8 cellular contexts compared by ENCODE assay signal in genomic region chr22:19121631-19122142, GRCh38. TPM values are rescaled to one million over a fixed set of nuclear protein-coding genes. Genes with fewer than 3 reads are reported as not detected.
A peak's percentile ranks its signal among the peaks of the same experiment; 100 is the strongest.
DNase-seq lines count a peak whose midpoint lies in the region; FAIRE-seq and TF ChIP-seq lines count a peak whose summit lies in the region.

No MANE protein-coding gene starts in this region.

- H3K9me2 ChIP-seq in GM23248 (ENCODE audit: insufficient read depth) (no peaks in the 10 kb centered on the region), Karpas-422 (replicated peaks; ENCODE audit: insufficient read depth, low read length) (no peaks in the 10 kb centered on the region)

- FAIRE-seq in GM12892 (lab: Jason Lieb, UNC) = no peak

- H3K27ac ChIP-seq in GM23248 (peak overlapping the region; percentile 67), Karpas-422 (ENCODE audit: low read length) (peak overlapping the region; percentile 78), substantia nigra (ENCODE audit: low read depth, low read length, poor library complexity, severe bottlenecking) (peak overlapping the region; percentile 82)

- no peaks in the 10 kb centered on the region for H3K36me3 ChIP-seq in GM23248 (ENCODE audit: low read depth)
- H3K36me3 ChIP-seq in Karpas-422 (ENCODE audit: insufficient read depth, low read length) = no peaks in the 10 kb centered on the region

- no peaks in the 10 kb centered on the region for H3K27me3 Mint-ChIP-seq in activated CD4-positive, alpha-beta T cell treated with anti-CD3 and anti-CD28 coated beads, Interleukin-2, amount 10 ng/mL, durations not matched to agents 7 days and 5 days
- peaks cover 8% of the 10 kb centered on the region for H3K27me3 Mint-ChIP-seq in endothelial cell (ENCODE audit: unreplicated experiment)

- in situ Hi-C loops in G401 (cut with HindIII; ENCODE audit: low sequenced_read_pairs) = no loop called here
- in situ Hi-C loops in GM23248 (cut with MboI) = no loop called here

- peaks cover 52% of the 10 kb centered on the region for H3K4me1 Mint-ChIP-seq in activated CD4-positive, alpha-beta T cell treated with anti-CD3 and anti-CD28 coated beads, Interleukin-2, amount 10 ng/mL, durations not matched to agents 7 days and 5 days
- H3K4me1 Mint-ChIP-seq in endothelial cell (ENCODE audit: unreplicated experiment) = peaks cover 19% of the 10 kb centered on the region

- peaks cover 3% of the 10 kb centered on the region for H3K36me3 Mint-ChIP-seq in activated CD4-positive, alpha-beta T cell treated with anti-CD3 and anti-CD28 coated beads, Interleukin-2, amount 10 ng/mL, durations not matched to agents 7 days and 5 days (ENCODE audit: low read depth)
- no peaks in the 10 kb centered on the region for H3K36me3 Mint-ChIP-seq in endothelial cell (ENCODE audit: low read depth, unreplicated experiment)

- H3K27me3 ChIP-seq in GM23248 (replicated peaks; ENCODE audit: insufficient read depth) (no peaks in the 10 kb centered on the region), Karpas-422 (ENCODE audit: low read length) (no peaks in the 10 kb centered on the region)

- CTCF ChIA-PET in activated CD4-positive, alpha-beta T cell treated with anti-CD3 and anti-CD28 coated beads, Interleukin-2, amount 10 ng/mL, durations not matched to agents 7 days and 5 days (lab: Charles Lee) = interaction anchor here (0.7 to 1.4 kb wide), 2 partner anchors 10 to 24 kb away, joined by 4 to 6 read pairs; no protein-coding TSS in a partner anchor

- TF ChIP-seq POLR2A in GM12892 (IDR thresholded peaks at IDR 0.05; ENCODE audit: low read depth, low read length) = no peak

- H3K4me3 Mint-ChIP-seq in activated CD4-positive, alpha-beta T cell treated with anti-CD3 and anti-CD28 coated beads, Interleukin-2, amount 10 ng/mL, durations not matched to agents 7 days and 5 days = peak overlapping the region; percentile 85
- H3K4me3 Mint-ChIP-seq in endothelial cell (ENCODE audit: unreplicated experiment) = peak overlapping the region; percentile 91

- peak overlapping the region; percentile 86 for H3K27ac Mint-ChIP-seq in activated CD4-positive, alpha-beta T cell treated with anti-CD3 and anti-CD28 coated beads, Interleukin-2, amount 10 ng/mL, durations not matched to agents 7 days and 5 days
- peak overlapping the region; percentile 85 for H3K27ac Mint-ChIP-seq in endothelial cell (ENCODE audit: unreplicated experiment)

- no peaks in the 10 kb centered on the region for H3K9me3 Mint-ChIP-seq in activated CD4-positive, alpha-beta T cell treated with anti-CD3 and anti-CD28 coated beads, Interleukin-2, amount 10 ng/mL, durations not matched to agents 7 days and 5 days
- H3K9me3 Mint-ChIP-seq in endothelial cell (ENCODE audit: unreplicated experiment) = no peaks in the 10 kb centered on the region

- H3K9me3 ChIP-seq in GM23248 (ENCODE audit: low read depth) (no peaks in the 10 kb centered on the region), Karpas-422 (ENCODE audit: low read length) (no peaks in the 10 kb centered on the region)

- H3K4me2 ChIP-seq in GM23248 (ENCODE audit: unreplicated experiment) (peak overlapping the region; percentile 95), Karpas-422 (ENCODE audit: low read depth, low read length, poor library complexity, severe bottlenecking) (peak overlapping the region; percentile 89)

- no peaks in the 10 kb centered on the region for H3F3A ChIP-seq in GM23248 (ENCODE audit: insufficient read depth)

- H3K79me2 ChIP-seq in GM23248 (ENCODE audit: insufficient read depth) (peaks cover 50% of the 10 kb centered on the region), Karpas-422 (ENCODE audit: low read length) (peaks cover 55% of the 10 kb centered on the region)

- peak overlapping the region; percentile 90 for H3K9ac ChIP-seq in GM23248
- H3K9ac ChIP-seq in Karpas-422 (ENCODE audit: low read length) = peak overlapping the region; percentile 93

- H3K4me3 ChIP-seq in GM23248 = peak overlapping the region; percentile 92
- H3K4me3 ChIP-seq in Karpas-422 (ENCODE audit: low read length) = peak overlapping the region; percentile 87

- H2AFZ ChIP-seq in GM23248 (peak overlapping the region; percentile 89), Karpas-422 (ENCODE audit: low read length) (0 out of 2 replicates have a peak overlapping the region, but pooled peaks have one; percentile 81)

- POLR2A ChIA-PET in activated CD4-positive, alpha-beta T cell treated with anti-CD3 and anti-CD28 coated beads, Interleukin-2, amount 10 ng/mL, durations not matched to agents 7 days and 5 days (lab: Charles Lee) = interaction anchor here (2.1 kb wide), 1 partner anchor 23 kb away, joined by 7 read pairs; the partner anchor contains the start of gene ESS2

- peak; percentile 56 for DNase-seq in G401 (ENCODE audit: low spot score)
- DNase-seq in GM23248 = peak; percentile 68
- DNase-seq in Karpas-422 = peak; percentile 80
- DNase-seq in activated CD4-positive, alpha-beta T cell treated with anti-CD3 and anti-CD28 coated beads, Interleukin-2, amount 10 ng/mL, durations not matched to agents 7 days and 5 days = peak; percentile 37
- DNase-seq in endothelial cell (ENCODE audit: low spot score) = peak; percentile 48
- DNase-seq in midbrain (lab: John Stamatoyannopoulos, UW) = peak; percentile 20
- DNase-seq in substantia nigra (lab: John Stamatoyannopoulos, UW) = peak in 29 of 49 donors; percentile 10 to 67 (median 42)
- no peak for DNase-seq in GM12892 (ENCODE audit: insufficient read length)

- WGBS in GM23248 (ENCODE audit: low coverage in 1 of 2, low lambda C conversion rate in 2 of 2, missing lambda C conversion rate in 2 of 2), 2 experiments = 0 to 2% methylated on average over 11 to 24 of the region's 47 CpGs

- 0 out of 2 replicates have a peak, but pooled peaks cover 4% of the 10 kb centered on the region for H4K20me1 ChIP-seq in GM23248 (ENCODE audit: insufficient read depth)
- H4K20me1 ChIP-seq in Karpas-422 (ENCODE audit: insufficient read depth, low read depth, low read length) = peaks cover 46% of the 10 kb centered on the region

- no peak for TF ChIP-seq CTCF in endothelial cell (IDR thresholded peaks at IDR 0.05; ENCODE audit: unreplicated experiment)

- peaks cover 9% of the 10 kb centered on the region; the same call in 1 of the 2 replicates for H3K4me1 ChIP-seq in GM23248 (ENCODE audit: insufficient read depth)
- H3K4me1 ChIP-seq in Karpas-422 (ENCODE audit: low read length) = peaks cover 57% of the 10 kb centered on the region

RNA-seq across cellular contexts. Expression of gene DGCR2, which starts 0.5 kb away (rescaled TPM):
- 56.6 and 59.9 TPM in 2 replicates for total RNA-seq in G401 (2014; rRNA removed; shearing (Covaris generic))
- total RNA-seq in GM23248 (2014; rRNA removed; shearing (Covaris generic)) = 42.7 and 43.6 TPM in 2 replicates
- polyA plus RNA-seq in GM23248 (2016; fragmentation: Nextera tagmentation; extraction: Ambion mirVana) = 25.6 and 27.1 TPM in 2 replicates
- total RNA-seq in Karpas-422 (2014; rRNA removed; shearing (Covaris generic); ENCODE audit: low replicate concordance) = 18.6 and 31.1 TPM in 2 replicates
- total RNA-seq in activated CD4-positive, alpha-beta T cell treated with anti-CD3 and anti-CD28 coated beads, Interleukin-2, amount 10 ng/mL, durations not matched to agents 7 days and 5 days = 10 to 100 TPM; 38.7 to 39.0 TPM
- total RNA-seq in endothelial cell (ENCODE audit: unreplicated experiment) = 46.7 TPM
- polyA plus RNA-seq in GM12892 (2012; ENCODE audit: missing spikeins) = 6.5 TPM

RNA-seq across cellular contexts. Expression of gene TSSK2, which starts 9.4 kb away (rescaled TPM):
- total RNA-seq in G401 (2014; rRNA removed; shearing (Covaris generic)) = not detected in 2 replicates
- total RNA-seq in GM23248 (2014; rRNA removed; shearing (Covaris generic)) = not detected in 2 replicates
- polyA plus RNA-seq in GM23248 (2016; fragmentation: Nextera tagmentation; extraction: Ambion mirVana) = not detected in 2 replicates
- total RNA-seq in Karpas-422 (2014; rRNA removed; shearing (Covaris generic); ENCODE audit: low replicate concordance) = not detected in 2 replicates
- not detected for total RNA-seq in activated CD4-positive, alpha-beta T cell treated with anti-CD3 and anti-CD28 coated beads, Interleukin-2, amount 10 ng/mL, durations not matched to agents 7 days and 5 days
- not detected for total RNA-seq in endothelial cell (ENCODE audit: unreplicated experiment)
- not detected for polyA plus RNA-seq in GM12892 (2012; ENCODE audit: missing spikeins)

RNA-seq across cellular contexts. Expression of gene ESS2, which starts 22.8 kb away (rescaled TPM):
- total RNA-seq in G401 (2014; rRNA removed; shearing (Covaris generic)) = 28.7 and 39.0 TPM in 2 replicates
- 18.6 and 23.0 TPM in 2 replicates for total RNA-seq in GM23248 (2014; rRNA removed; shearing (Covaris generic))
- 12.3 and 12.6 TPM in 2 replicates for polyA plus RNA-seq in GM23248 (2016; fragmentation: Nextera tagmentation; extraction: Ambion mirVana)
- 3.5 and 7.8 TPM in 2 replicates for total RNA-seq in Karpas-422 (2014; rRNA removed; shearing (Covaris generic); ENCODE audit: low replicate concordance)
- 10 to 100 TPM; 17.9 to 18.5 TPM for total RNA-seq in activated CD4-positive, alpha-beta T cell treated with anti-CD3 and anti-CD28 coated beads, Interleukin-2, amount 10 ng/mL, durations not matched to agents 7 days and 5 days
- 19.1 TPM for total RNA-seq in endothelial cell (ENCODE audit: unreplicated experiment)
- 5.7 TPM for polyA plus RNA-seq in GM12892 (2012; ENCODE audit: missing spikeins)

RNA-seq across cellular contexts. Expression of gene GSC2, which starts 28.4 kb away (rescaled TPM):
- 0.44 TPM in 1 of 2 replicates, not detected in the other for total RNA-seq in G401 (2014; rRNA removed; shearing (Covaris generic))
- total RNA-seq in GM23248 (2014; rRNA removed; shearing (Covaris generic)) = not detected in 2 replicates
- not detected in 2 replicates for polyA plus RNA-seq in GM23248 (2016; fragmentation: Nextera tagmentation; extraction: Ambion mirVana)
- total RNA-seq in Karpas-422 (2014; rRNA removed; shearing (Covaris generic); ENCODE audit: low replicate concordance) = not detected in 2 replicates
- total RNA-seq in activated CD4-positive, alpha-beta T cell treated with anti-CD3 and anti-CD28 coated beads, Interleukin-2, amount 10 ng/mL, durations not matched to agents 7 days and 5 days = not detected
- not detected for total RNA-seq in endothelial cell (ENCODE audit: unreplicated experiment)
- polyA plus RNA-seq in GM12892 (2012; ENCODE audit: missing spikeins) = not detected

RNA-seq across cellular contexts. Expression of gene SLC25A1, which starts 56.8 kb away (rescaled TPM):
- 154 and 198 TPM in 2 replicates for total RNA-seq in G401 (2014; rRNA removed; shearing (Covaris generic))
- total RNA-seq in GM23248 (2014; rRNA removed; shearing (Covaris generic)) = 89.9 and 99.5 TPM in 2 replicates
- polyA plus RNA-seq in GM23248 (2016; fragmentation: Nextera tagmentation; extraction: Ambion mirVana) = 113 and 115 TPM in 2 replicates
- total RNA-seq in Karpas-422 (2014; rRNA removed; shearing (Covaris generic); ENCODE audit: low replicate concordance) = 163 and 270 TPM in 2 replicates
- 10 to 100 TPM; 40.4 to 49.2 TPM for total RNA-seq in activated CD4-positive, alpha-beta T cell treated with anti-CD3 and anti-CD28 coated beads, Interleukin-2, amount 10 ng/mL, durations not matched to agents 7 days and 5 days
- total RNA-seq in endothelial cell (ENCODE audit: unreplicated experiment) = 79.2 TPM
- 27.7 TPM for polyA plus RNA-seq in GM12892 (2012; ENCODE audit: missing spikeins)
